ENCODE assay signal across 8 cellular contexts in genomic region chr6:3324262-3324942, GRCh38.
DNase-seq lines count a peak whose midpoint lies in the region; TF ChIP-seq lines count a peak whose summit lies in the region.

No MANE protein-coding gene starts in this region.

- peak; percentile 22 for TF ChIP-seq CTCF in choroid plexus epithelial cell (conservative IDR thresholded peaks at IDR 0.05; ENCODE audit: low read depth, low read length)

- no peak overlapping the region for H3K4me3 ChIP-seq in choroid plexus epithelial cell (ENCODE audit: low read depth, low read length)

- peak; percentile 7 to 18 (median 11) for DNase-seq in stimulated activated CD4-positive, alpha-beta T cell treated with anti-CD3 and anti-CD28 coated beads, Interleukin-12 subunit alpha, Interleukin-12 subunit beta, amount 100 ng/mL, for 48 hours (ENCODE audit: low read depth in 2 of 3, low spot score in 1 of 3)
- DNase-seq in stimulated activated CD4-positive, alpha-beta T cell treated with anti-CD3 and anti-CD28 coated beads, Interleukin-4, amount 100 ng/mL, for 4 hours, result no peak
- DNase-seq in HS-27A (ENCODE audit: low read depth) (peak; percentile 17), choroid plexus epithelial cell (ENCODE audit: low read depth) (peak; percentile 93), mesenteric fat pad (ENCODE audit: low spot score) (peak; percentile 82), GM19238 (ENCODE audit: insufficient read length, low spot score) (no peak), NCI-H146 treated with DMSO at 0.1 percent for 48 hours (lab: John Stamatoyannopoulos, UW; ENCODE audit: unreplicated experiment) (no peak), NCI-H1417 treated with DMSO at 0.1 percent for 48 hours (lab: John Stamatoyannopoulos, UW) (no peak)

Comparison
In these comparisons a context has a peak if more than half of its experiments do, and no peak if none do; other contexts are left out.
1. DNase-seq: peak in stimulated activated CD4-positive, alpha-beta T cell treated with anti-CD3 and anti-CD28 coated beads, Interleukin-12 subunit alpha, Interleukin-12 subunit beta, amount 100 ng/mL, for 48 hours (3 of 3), HS-27A (single experiment), choroid plexus epithelial cell (single experiment) and mesenteric fat pad (single experiment); none in stimulated activated CD4-positive, alpha-beta T cell treated with anti-CD3 and anti-CD28 coated beads, Interleukin-4, amount 100 ng/mL, for 4 hours (0 of 2), GM19238 (single experiment), NCI-H146 treated with DMSO at 0.1 percent for 48 hours (single experiment) and NCI-H1417 treated with DMSO at 0.1 percent for 48 hours (single experiment).